Comparison of ENCODE assay signal across 21 cellular contexts in genomic region chr20:62615750-62616251, GRCh38. TPM values are rescaled to one million over a fixed set of nuclear protein-coding genes. Genes with fewer than 3 reads are reported as not detected.
A peak's percentile ranks its signal among the peaks of the same experiment; 100 is the strongest.
DNase-seq lines count a peak whose midpoint lies in the region; ATAC-seq, FAIRE-seq and TF ChIP-seq lines count a peak whose summit lies in the region.
"Had no signal": no experiment of that assay in that cellular context is flagged by ENCODE, and none has a peak within 500 bp of the region (broad histone marks: within the 10 kb centered on the region; RNA-seq: fewer than 3 reads in every experiment).

No MANE protein-coding gene starts in this region.

- no peak overlapping the region for H2AFZ ChIP-seq in HepG2 (ENCODE audit: low read length)

- TF ChIP-seq EP300 in HepG2 (IDR thresholded peaks at IDR 0.05; ENCODE audit: low read depth in 2 of 2, low read length in 2 of 2) (no peak), HepG2 (CRISPR knock-in tag; IDR thresholded peaks at IDR 0.05; ENCODE audit: borderline replicate concordance) (no peak)

- no peak for ATAC-seq in Right ventricle myocardium inferior
- ATAC-seq in activated naive CD8-positive, alpha-beta T cell treated with anti-CD3 and anti-CD28 coated beads, Interleukin-2, amount 10 ng/mL, durations not matched to agents 7 days and 5 days (ENCODE audit: low read depth) = no peak
- ATAC-seq in HepG2 = no peak
- no peak for ATAC-seq in GM18505 (IDR thresholded peaks at IDR 0.05; ENCODE audit: unreplicated experiment)

- H3K27me3 Mint-ChIP-seq in activated naive CD8-positive, alpha-beta T cell treated with anti-CD3 and anti-CD28 coated beads, Interleukin-2, amount 10 ng/mL, durations not matched to agents 7 days and 5 days = peaks cover 7% of the 10 kb centered on the region

- H3K4me1 ChIP-seq in left ventricle myocardium inferior = peaks cover 29% of the 10 kb centered on the region
- peaks cover 43 to 59% (median 51%) of the 10 kb centered on the region in 10 experiments for H3K4me1 ChIP-seq in BLaER1 treated with 17β-estradiol and CSF1 and Interleukin-3, amounts not matched to agents 10 nM and 100 nM
- H3K4me1 ChIP-seq in HepG2 (ENCODE audit: insufficient read depth, low read length) = peaks cover 30% of the 10 kb centered on the region
- H3K4me1 ChIP-seq in SJCRH30 = peaks cover 33% of the 10 kb centered on the region
- H3K4me1 ChIP-seq: HAP-1 had no signal

- no peak overlapping the region for H3K27ac ChIP-seq in left ventricle myocardium inferior (replicated peaks)
- H3K27ac ChIP-seq in BLaER1 treated with 17β-estradiol and CSF1 and Interleukin-3, amounts not matched to agents 10 nM and 100 nM = no peak overlapping the region; a peak in 1 of 22 replicates
- H3K27ac ChIP-seq in HepG2 (ENCODE audit: extremely low read length, insufficient read depth, low read length) = no peak overlapping the region
- H3K27ac ChIP-seq in SJCRH30 = no peak overlapping the region
- H3K27ac ChIP-seq: Peyer's patch had no signal

- POLR2A ChIA-PET in activated naive CD8-positive, alpha-beta T cell treated with anti-CD3 and anti-CD28 coated beads, Interleukin-2, amount 10 ng/mL, durations not matched to agents 7 days and 5 days (lab: Charles Lee) = no interaction called here
- POLR2A ChIA-PET in HepG2 (lab: Yijun Ruan, JAX) = no interaction called here

- peak; percentile 28 for FAIRE-seq in HepG2 (lab: Jason Lieb, UNC)
- FAIRE-seq: A204.1 had no signal

- no peaks in the 10 kb centered on the region for H3K36me3 ChIP-seq in left ventricle myocardium inferior
- no peaks in the 10 kb centered on the region for H3K36me3 ChIP-seq in BLaER1 treated with 17β-estradiol and CSF1 and Interleukin-3, amounts not matched to agents 10 nM and 100 nM
- no peaks in the 10 kb centered on the region for H3K36me3 ChIP-seq in HepG2 (replicated peaks in 1 of 2; ENCODE audit: control insufficient read depth in 1 of 2, insufficient read depth in 2 of 2, low read length in 2 of 2)
- no peaks in the 10 kb centered on the region for H3K36me3 ChIP-seq in SJCRH30
- H3K36me3 ChIP-seq: HAP-1, Peyer's patch had no signal

- intact Hi-C loops in Right ventricle myocardium inferior (cut with DNase I) (loop anchor here (5.0 kb wide), 1 partner anchor 36 kb away; no protein-coding TSS in a partner anchor), left ventricle myocardium inferior (cut with micrococcal nuclease) (no loop called here), HepG2 (cut with micrococcal nuclease; ENCODE audit: unreplicated experiment) (loop anchor here (1.0 to 5.0 kb wide), 3 partner anchors 116 to 204 kb away; no protein-coding TSS in a partner anchor)

- H3K4me2 ChIP-seq in BLaER1 treated with 17β-estradiol and CSF1 and Interleukin-3, amounts not matched to agents 10 nM and 100 nM = peak overlapping the region; percentile 78 to 97 (median 85)
- H3K4me2 ChIP-seq in HepG2 (ENCODE audit: low read depth, low read length) = no peak overlapping the region

- H3K4me3 ChIP-seq in left ventricle myocardium inferior (no peak overlapping the region), HepG2 (replicated peaks in 1 of 3; ENCODE audit: insufficient read depth in 1 of 3, low read depth in 2 of 3, low read length in 3 of 3) (no peak overlapping the region), SJCRH30 (no peak overlapping the region)
- no peak overlapping the region for H3K4me3 ChIP-seq in BLaER1 treated with 17β-estradiol and CSF1 and Interleukin-3, amounts not matched to agents 10 nM and 100 nM
- H3K4me3 ChIP-seq: HAP-1, Peyer's patch had no signal

- in situ Hi-C loops in HepG2 (cut with HindIII; ENCODE audit: extremely low pct_ligation_motif_present, low pct_unique_long_range_greater_than_20kb) = loop anchor here (5.0 kb wide), 1 partner anchor 114 kb away; no protein-coding TSS in a partner anchor

- H3K36me3 Mint-ChIP-seq in activated naive CD8-positive, alpha-beta T cell treated with anti-CD3 and anti-CD28 coated beads, Interleukin-2, amount 10 ng/mL, durations not matched to agents 7 days and 5 days = no peaks in the 10 kb centered on the region
- H3K36me3 Mint-ChIP-seq: CD4-positive, CD25-positive, alpha-beta regulatory T cell had no signal

- H3K9me3 Mint-ChIP-seq in activated naive CD8-positive, alpha-beta T cell treated with anti-CD3 and anti-CD28 coated beads, Interleukin-2, amount 10 ng/mL, durations not matched to agents 7 days and 5 days = no peaks in the 10 kb centered on the region
- H3K9me3 Mint-ChIP-seq: CD4-positive, CD25-positive, alpha-beta regulatory T cell had no signal

- CTCF ChIA-PET in HepG2 (lab: Yijun Ruan, JAX; ENCODE audit: low intra/inter-chr PET ratio, low total read pairs) = interaction anchor here (1.8 to 3.5 kb wide), 3 partner anchors 99 to 176 kb away, joined by 10 to 27 read pairs (median 25); no protein-coding TSS in a partner anchor

- TF ChIP-seq POLR2A in HepG2 (IDR thresholded peaks at IDR 0.05; ENCODE audit: insufficient read depth in 1 of 2, low read depth in 2 of 2, low read length in 2 of 2) (no peak), GM18505 (IDR thresholded peaks at IDR 0.05; ENCODE audit: borderline replicate concordance, extremely low read depth, insufficient read depth, insufficient read length) (no peak)

- no peak for TF ChIP-seq CTCF in left ventricle myocardium inferior (IDR thresholded peaks at IDR 0.05; ENCODE audit: borderline replicate concordance)
- TF ChIP-seq CTCF in HepG2 (CRISPR knock-in tag; IDR thresholded peaks at IDR 0.05) = no peak

- H3K9me3 ChIP-seq in left ventricle myocardium inferior (replicated peaks) (no peaks in the 10 kb centered on the region), HepG2 (ENCODE audit: low read length) (no peaks in the 10 kb centered on the region), SJCRH30 (replicated peaks) (peaks cover 4% of the 10 kb centered on the region)
- peaks cover 0 to 6% (median 4%) of the 10 kb centered on the region in 11 experiments; a peak in 11 of 22 replicates for H3K9me3 ChIP-seq in BLaER1 treated with 17β-estradiol and CSF1 and Interleukin-3, amounts not matched to agents 10 nM and 100 nM (replicated peaks in 1 of 11)
- H3K9me3 ChIP-seq: HAP-1, Peyer's patch had no signal

- DNase-seq in Right ventricle myocardium inferior (ENCODE audit: missing footprints) (peak; percentile 40), left ventricle myocardium inferior (no peak), HepG2 (ENCODE audit: low spot score) (no peak), A172 (ENCODE audit: low spot score) (no peak), SJCRH30 (no peak)
- DNase-seq in activated naive CD8-positive, alpha-beta T cell treated with anti-CD3 and anti-CD28 coated beads, Interleukin-2, amount 10 ng/mL, durations not matched to agents 7 days and 5 days = no peak
- DNase-seq: CD4-positive, CD25-positive, alpha-beta regulatory T cell; EL; GF-D8; Karpas-422; MV-4-11; NCI-H1105 treated with DMSO at 0.1 percent for 48 hours; NCI-H2029 treated with DMSO at 0.1 percent for 48 hours; NCI-H345; NCI-H524; NCI-H82; Peyer's patch had no signal

- H3K27me3 ChIP-seq in left ventricle myocardium inferior (ENCODE audit: low read depth) (peaks cover 15% of the 10 kb centered on the region), HepG2 (ENCODE audit: control insufficient read depth in 1 of 2, insufficient read depth in 2 of 2, low read length in 2 of 2) (peaks cover 5 to 64% of the 10 kb centered on the region in 2 experiments; a peak in 4 of 5 replicates), SJCRH30 (no peaks in the 10 kb centered on the region)
- H3K27me3 ChIP-seq in BLaER1 treated with 17β-estradiol and CSF1 and Interleukin-3, amounts not matched to agents 10 nM and 100 nM = no peaks in the 10 kb centered on the region
- H3K27me3 ChIP-seq: Peyer's patch had no signal

- H4K20me1 ChIP-seq in BLaER1 treated with 17β-estradiol and CSF1 and Interleukin-3, amounts not matched to agents 10 nM and 100 nM = peaks cover 0 to 5% (median 0%) of the 10 kb centered on the region in 11 experiments; a peak in 1 of 22 replicates
- no peaks in the 10 kb centered on the region for H4K20me1 ChIP-seq in HepG2 (ENCODE audit: insufficient read depth, low read length)

- no peak for TF ChIP-seq RAD21 in HepG2 (CRISPR knock-in tag; IDR thresholded peaks at IDR 0.05)

- H3K27ac Mint-ChIP-seq in activated naive CD8-positive, alpha-beta T cell treated with anti-CD3 and anti-CD28 coated beads, Interleukin-2, amount 10 ng/mL, durations not matched to agents 7 days and 5 days = peak overlapping the region; percentile 56

- H3K4me1 Mint-ChIP-seq in activated naive CD8-positive, alpha-beta T cell treated with anti-CD3 and anti-CD28 coated beads, Interleukin-2, amount 10 ng/mL, durations not matched to agents 7 days and 5 days = peaks cover 30% of the 10 kb centered on the region

- H3K79me2 ChIP-seq in HepG2 (ENCODE audit: insufficient read depth, low read length) = no peaks in the 10 kb centered on the region

- no peak overlapping the region for H3K4me3 Mint-ChIP-seq in activated naive CD8-positive, alpha-beta T cell treated with anti-CD3 and anti-CD28 coated beads, Interleukin-2, amount 10 ng/mL, durations not matched to agents 7 days and 5 days
- H3K4me3 Mint-ChIP-seq: CD4-positive, CD25-positive, alpha-beta regulatory T cell had no signal

- BruUV-seq in HepG2 (replicated peaks; lab: Mats Ljungman, UMichigan) = no TSS peak

- H3K9ac ChIP-seq in BLaER1 treated with 17β-estradiol and CSF1 and Interleukin-3, amounts not matched to agents 10 nM and 100 nM = no peak overlapping the region
- no peak overlapping the region for H3K9ac ChIP-seq in HepG2 (ENCODE audit: insufficient read depth, low read depth, low read length)

- 51% methylated on average over 12 of the region's 12 CpGs for WGBS in HepG2 (ENCODE audit: low lambda C conversion rate)

RNA-seq across cellular contexts. Expression of gene SLCO4A1, which starts 26.5 kb away (rescaled TPM):
- 15.5 TPM for total RNA-seq in Right ventricle myocardium inferior
- total RNA-seq in left ventricle myocardium inferior = 12.7 TPM
- total RNA-seq in activated naive CD8-positive, alpha-beta T cell treated with anti-CD3 and anti-CD28 coated beads, Interleukin-2, amount 10 ng/mL, durations not matched to agents 7 days and 5 days = 10 to 100 TPM; 57.5 to 61.9 TPM
- 23.8 and 55.5 TPM in 2 replicates for total RNA-seq in HepG2 (2016; rRNA removed; fragmentation: Illumina TruSeq; extraction: Trizol)
- total RNA-seq in HepG2 (2016; cell fraction: cytosol; rRNA removed; fragmentation: Illumina TruSeq; extraction: Trizol; ENCODE audit: low read depth) = 21.3 and 22.4 TPM in 2 replicates
- 20.7 and 58.6 TPM in 2 replicates for total RNA-seq in HepG2 (2016; cell fraction: insoluble cytoplasmic fraction; rRNA removed; fragmentation: Illumina TruSeq; extraction: Trizol)
- 31.3 and 32.0 TPM in 2 replicates for total RNA-seq in HepG2 (2016; cell fraction: membrane; rRNA removed; fragmentation: Illumina TruSeq; extraction: Trizol)
- total RNA-seq in HepG2 (2016; cell fraction: nucleus; rRNA removed; fragmentation: Illumina TruSeq; extraction: Trizol) = 55.7 and 65.4 TPM in 2 replicates
- polyA plus RNA-seq in HepG2 (2011; rRNA removed) = 91.3 and 112 TPM in 2 replicates
- 53.2 and 96.9 TPM in 2 replicates for polyA plus RNA-seq in HepG2 (2011; cell fraction: cytosol; rRNA removed)
- polyA plus RNA-seq in HepG2 (2011; cell fraction: nucleus; rRNA removed) = 133 and 239 TPM in 2 replicates
- 48.1 and 97.6 TPM in 2 replicates for polyA plus RNA-seq in HepG2 (2012)
- 14.3 and 17.6 TPM in 2 replicates for polyA plus RNA-seq in HepG2 (2016; cell fraction: cytosol; fragmentation: Illumina TruSeq; extraction: Trizol; ENCODE audit: low read depth)
- 25.9 and 26.2 TPM in 2 replicates for polyA plus RNA-seq in HepG2 (2016; cell fraction: insoluble cytoplasmic fraction; fragmentation: Illumina TruSeq; extraction: Trizol; ENCODE audit: low read depth)
- polyA plus RNA-seq in HepG2 (2016; cell fraction: membrane; fragmentation: Illumina TruSeq; extraction: Trizol; ENCODE audit: low read depth) = 21.9 and 22.4 TPM in 2 replicates
- polyA plus RNA-seq in HepG2 (2016; cell fraction: nucleus; fragmentation: Illumina TruSeq; extraction: Trizol; ENCODE audit: insufficient read depth, low read depth) = 114 and 125 TPM in 2 replicates
- polyA minus RNA-seq in HepG2 (2011; rRNA and poly(A)+ RNA removed; ENCODE audit: low replicate concordance) = 44.0 and 104 TPM in 2 replicates
- 27.7 and 39.2 TPM in 2 replicates for polyA minus RNA-seq in HepG2 (2011; cell fraction: cytosol; rRNA and poly(A)+ RNA removed)
- 31.2 and 42.4 TPM in 2 replicates for polyA minus RNA-seq in HepG2 (2011; cell fraction: nucleus; rRNA and poly(A)+ RNA removed)
- total RNA-seq in A172 (2014; rRNA removed; shearing (Covaris generic)) = 26.5 and 34.8 TPM in 2 replicates
- 3.9 and 5.8 TPM in 2 replicates for total RNA-seq in SJCRH30 (2014; rRNA removed; shearing (Covaris generic))
